15 cellular contexts compared by ENCODE assay signal in genomic region chr22:42904049-42904448, GRCh38. TPM values are rescaled to one million over a fixed set of nuclear protein-coding genes. Genes with fewer than 3 reads are reported as not detected.
A peak's percentile ranks its signal among the peaks of the same experiment; 100 is the strongest.
DNase-seq lines count a peak whose midpoint lies in the region; ATAC-seq and TF ChIP-seq lines count a peak whose summit lies in the region.
"Had no signal": no experiment of that assay in that cellular context is flagged by ENCODE, and none has a peak within 500 bp of the region (broad histone marks: within the 10 kb centered on the region; RNA-seq: fewer than 3 reads in every experiment).

No MANE protein-coding gene starts in this region.

- H3K4me1 Mint-ChIP-seq in HFFc6 (ENCODE audit: low read depth) = no peaks in the 10 kb centered on the region; the same call in 1 of the 2 replicates
- peaks cover 59% of the 10 kb centered on the region for H3K4me1 Mint-ChIP-seq in osteocyte (ENCODE audit: unreplicated experiment)
- H3K4me1 Mint-ChIP-seq in activated CD4-positive, alpha-beta T cell treated with anti-CD3 and anti-CD28 coated beads for 36 hours = no peaks in the 10 kb centered on the region

- TF ChIP-seq CTCF in HFFc6 (IDR thresholded peaks at IDR 0.05) (no peak), gastroesophageal sphincter (IDR thresholded peaks at IDR 0.05) (no peak), osteocyte (IDR thresholded peaks at IDR 0.05) (no peak), A673 (conservative IDR thresholded peaks at IDR 0.05; ENCODE audit: low read depth, low read length) (no peak)

- H3K27me3 ChIP-seq in BLaER1 treated with 17β-estradiol and CSF1 and Interleukin-3, amounts not matched to agents 10 nM and 100 nM = no peaks in the 10 kb centered on the region
- H3K27me3 ChIP-seq in gastroesophageal sphincter = no peaks in the 10 kb centered on the region
- no peaks in the 10 kb centered on the region for H3K27me3 ChIP-seq in A673 (replicated peaks; ENCODE audit: insufficient read depth, low read depth, low read length, poor library complexity)

- no peak for TF ChIP-seq POLR2A in gastroesophageal sphincter (IDR thresholded peaks at IDR 0.05)

- peaks cover 10 to 100% (median 61%) of the 10 kb centered on the region in 11 experiments; a peak in 16 of 22 replicates for H4K20me1 ChIP-seq in BLaER1 treated with 17β-estradiol and CSF1 and Interleukin-3, amounts not matched to agents 10 nM and 100 nM

- peak overlapping the region in 10 of 11 experiments; percentile 28 to 96 (median 80); a peak in 16 of 22 replicates for H3K4me2 ChIP-seq in BLaER1 treated with 17β-estradiol and CSF1 and Interleukin-3, amounts not matched to agents 10 nM and 100 nM

- intact Hi-C loops in A673 (cut with micrococcal nuclease; ENCODE audit: unreplicated experiment) = no loop called here
- intact Hi-C loops in activated CD4-positive, alpha-beta T cell treated with anti-CD3 and anti-CD28 coated beads for 36 hours (cut with DNase I, micrococcal nuclease) = no loop called here

- no peaks in the 10 kb centered on the region for H3K9me3 ChIP-seq in BLaER1 treated with 17β-estradiol and CSF1 and Interleukin-3, amounts not matched to agents 10 nM and 100 nM (replicated peaks in 1 of 11)
- H3K9me3 ChIP-seq in gastroesophageal sphincter = no peaks in the 10 kb centered on the region
- no peaks in the 10 kb centered on the region for H3K9me3 ChIP-seq in A673 (ENCODE audit: low read depth, low read length, poor library complexity, severe bottlenecking)

- H3K36me3 Mint-ChIP-seq in HFFc6 (ENCODE audit: low read depth) = peaks cover 5% of the 10 kb centered on the region
- H3K36me3 Mint-ChIP-seq in osteocyte (ENCODE audit: unreplicated experiment) = peaks cover 2% of the 10 kb centered on the region
- peaks cover 5% of the 10 kb centered on the region for H3K36me3 Mint-ChIP-seq in activated CD4-positive, alpha-beta T cell treated with anti-CD3 and anti-CD28 coated beads for 36 hours (ENCODE audit: low read depth)

- TF ChIP-seq EP300 in gastroesophageal sphincter (IDR thresholded peaks at IDR 0.05) = no peak

- H3K4me1 ChIP-seq in BLaER1 treated with 17β-estradiol and CSF1 and Interleukin-3, amounts not matched to agents 10 nM and 100 nM = peaks cover 89 to 100% (median 98%) of the 10 kb centered on the region in 10 experiments
- peaks cover 15 to 88% (median 35%) of the 10 kb centered on the region in 3 donors for H3K4me1 ChIP-seq in gastroesophageal sphincter
- H3K4me1 ChIP-seq in A673 (ENCODE audit: insufficient read depth, low read length, poor library complexity, severe bottlenecking) = no peaks in the 10 kb centered on the region

- no peak overlapping the region; the same call in 1 of the 2 replicates for H3K4me3 Mint-ChIP-seq in HFFc6
- no peak overlapping the region for H3K4me3 Mint-ChIP-seq in osteocyte (ENCODE audit: unreplicated experiment)
- no peak overlapping the region for H3K4me3 Mint-ChIP-seq in activated CD4-positive, alpha-beta T cell treated with anti-CD3 and anti-CD28 coated beads for 36 hours
- H3K4me3 Mint-ChIP-seq: CD8-positive, alpha-beta memory T cell; IgD-negative memory B cell had no signal

- peak overlapping the region in 7 of 11 experiments; percentile 5 to 92 (median 87); a peak in 10 of 22 replicates for H3K27ac ChIP-seq in BLaER1 treated with 17β-estradiol and CSF1 and Interleukin-3, amounts not matched to agents 10 nM and 100 nM
- H3K27ac ChIP-seq in gastroesophageal sphincter (peak overlapping the region in 3 of 4 donors; percentile 48 to 80 (median 75)), A673 (ENCODE audit: low read depth, low read length, poor library complexity, severe bottlenecking) (no peak overlapping the region)

- H3K4me3 ChIP-seq in BLaER1 treated with 17β-estradiol and CSF1 and Interleukin-3, amounts not matched to agents 10 nM and 100 nM = no peak overlapping the region
- H3K4me3 ChIP-seq in gastroesophageal sphincter (no peak overlapping the region), A673 (ENCODE audit: low read depth, low read length, poor library complexity, severe bottlenecking) (no peak overlapping the region)

- H3K27ac Mint-ChIP-seq in HFFc6 (0 out of 2 replicates have a peak overlapping the region, but pooled peaks have one; percentile 29), osteocyte (ENCODE audit: unreplicated experiment) (peak overlapping the region; percentile 27)
- no peak overlapping the region for H3K27ac Mint-ChIP-seq in activated CD4-positive, alpha-beta T cell treated with anti-CD3 and anti-CD28 coated beads for 36 hours
- H3K27ac Mint-ChIP-seq: IgD-negative memory B cell had no signal

- 88 to 92% methylated on average over 8 to 12 of the region's 12 CpGs for WGBS in gastroesophageal sphincter (ENCODE audit: low coverage in 1 of 2), 2 donors

- H3K36me3 ChIP-seq in BLaER1 treated with 17β-estradiol and CSF1 and Interleukin-3, amounts not matched to agents 10 nM and 100 nM = peaks cover 31 to 78% (median 48%) of the 10 kb centered on the region in 11 experiments
- H3K36me3 ChIP-seq in gastroesophageal sphincter = peaks cover 0 to 8% of the 10 kb centered on the region in 2 donors
- no peaks in the 10 kb centered on the region for H3K36me3 ChIP-seq in A673 (ENCODE audit: insufficient read depth, low read length, poor library complexity, severe bottlenecking)

- DNase-seq in HFFc6 (no peak), osteocyte (ENCODE audit: extremely low spot score, unreplicated experiment) (no peak), cerebellar nuclear complex (lab: John Stamatoyannopoulos, UW) (no peak), A673 (ENCODE audit: low spot score) (no peak)
- DNase-seq in activated CD4-positive, alpha-beta T cell treated with anti-CD3 and anti-CD28 coated beads for 36 hours = no peak
- DNase-seq: CD8-positive, alpha-beta memory T cell; DMS 273 treated with DMSO at 0.1 percent for 48 hours; HCEC 1CT; MV-4-11; NCI-H1436; NCI-H2081; NCI-H524 had no signal

- H3K9me3 Mint-ChIP-seq in HFFc6 = no peaks in the 10 kb centered on the region
- no peaks in the 10 kb centered on the region for H3K9me3 Mint-ChIP-seq in osteocyte (ENCODE audit: unreplicated experiment)
- H3K9me3 Mint-ChIP-seq in activated CD4-positive, alpha-beta T cell treated with anti-CD3 and anti-CD28 coated beads for 36 hours (ENCODE audit: low read depth) = no peaks in the 10 kb centered on the region
- H3K9me3 Mint-ChIP-seq: CD8-positive, alpha-beta memory T cell; IgD-negative memory B cell had no signal

- ATAC-seq in gastroesophageal sphincter = no peak
- no peak for ATAC-seq in activated CD4-positive, alpha-beta T cell treated with anti-CD3 and anti-CD28 coated beads for 36 hours

- POLR2A ChIA-PET in A673 (lab: Charles Lee; ENCODE audit: low non-redundant PET) = no interaction called here
- POLR2A ChIA-PET in activated CD4-positive, alpha-beta T cell treated with anti-CD3 and anti-CD28 coated beads for 36 hours (lab: Charles Lee) = no interaction called here

- CTCF ChIA-PET in A673 (lab: Charles Lee) = no interaction called here
- CTCF ChIA-PET in activated CD4-positive, alpha-beta T cell treated with anti-CD3 and anti-CD28 coated beads for 36 hours (lab: Charles Lee) = interaction anchor here (0.6 to 1.2 kb wide), 6 partner anchors 9 to 296 kb away, joined by 3 to 7 read pairs (median 4); no protein-coding TSS in a partner anchor

- H3K27me3 Mint-ChIP-seq in HFFc6 (ENCODE audit: insufficient read depth) = peaks cover 5% of the 10 kb centered on the region
- H3K27me3 Mint-ChIP-seq in osteocyte (ENCODE audit: unreplicated experiment) = no peaks in the 10 kb centered on the region
- no peaks in the 10 kb centered on the region for H3K27me3 Mint-ChIP-seq in activated CD4-positive, alpha-beta T cell treated with anti-CD3 and anti-CD28 coated beads for 36 hours
- H3K27me3 Mint-ChIP-seq: CD8-positive, alpha-beta memory T cell; IgD-negative memory B cell had no signal

- no TSS peak for BruUV-seq in A673 (replicated peaks; lab: Mats Ljungman, UMichigan)

- H3K9ac ChIP-seq in BLaER1 treated with 17β-estradiol and CSF1 and Interleukin-3, amounts not matched to agents 10 nM and 100 nM = peak overlapping the region in 3 of 11 experiments; percentile 6 to 79 (median 39); a peak in 7 of 22 replicates

RNA-seq across cellular contexts. Expression of gene ARFGAP3, which starts 47.0 kb away (rescaled TPM):
- total RNA-seq in HFFc6 (2021; fragmentation: NEBNext Ultra II Directional; extraction: Animal tissue kit (Norgen Biotek cat#: 25700)) = 10 to 100 TPM; 62.6 to 77.7 (median 66.8) TPM
- 10 to 100 TPM; 40.6 to 67.9 (median 49.1) TPM for total RNA-seq in gastroesophageal sphincter
- 59.1 and 61.0 TPM in 2 replicates for total RNA-seq in osteocyte
- total RNA-seq in A673 (2021) = 30.0 and 34.3 TPM in 2 replicates
- total RNA-seq in activated CD4-positive, alpha-beta T cell treated with anti-CD3 and anti-CD28 coated beads for 36 hours = 10 to 100 TPM; 22.5 to 23.0 TPM
